In the genomic region with DNA sequence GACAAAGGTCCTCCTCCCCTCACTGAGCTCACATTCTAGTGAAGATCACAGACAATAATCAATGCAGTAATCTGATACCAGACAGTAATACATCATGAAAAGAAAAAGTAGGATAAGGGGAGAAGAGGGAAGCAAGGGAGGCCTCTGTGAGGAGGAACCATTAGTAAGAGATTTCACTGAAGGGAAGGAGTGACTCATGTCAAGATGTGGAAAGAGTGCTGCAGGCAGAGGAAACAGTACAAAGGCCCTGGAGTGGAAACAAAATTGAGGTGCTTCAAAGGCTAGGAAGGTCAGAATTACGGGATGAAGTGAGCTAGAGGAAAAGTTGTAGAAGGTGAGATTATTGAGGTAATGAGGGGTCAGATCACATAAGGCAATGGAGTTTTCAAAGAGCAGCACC, we compare ENCODE assay signal across 8 cellular contexts. TPM values are rescaled to one million over a fixed set of nuclear protein-coding genes. Genes with fewer than 3 reads are reported as not detected.
DNase-seq lines count a peak whose midpoint lies in the region; ATAC-seq and TF ChIP-seq lines count a peak whose summit lies in the region.

No MANE protein-coding gene starts in this region.

- peaks cover 79% of the 10 kb centered on the region for H3K36me3 Mint-ChIP-seq in activated B cell treated with CpG ODN at 0.5 μM for 24 hours (ENCODE audit: low read depth)

- peak overlapping the region; percentile 90 for H3K27ac Mint-ChIP-seq in activated B cell treated with CpG ODN at 0.5 μM for 24 hours

- H3K27ac ChIP-seq in right cardiac atrium (ENCODE audit: low read length) = no peak overlapping the region

- no peaks in the 10 kb centered on the region for H3K9me3 Mint-ChIP-seq in activated B cell treated with CpG ODN at 0.5 μM for 24 hours

- H3K27me3 Mint-ChIP-seq in activated B cell treated with CpG ODN at 0.5 μM for 24 hours = no peaks in the 10 kb centered on the region

- H3K27me3 ChIP-seq in right cardiac atrium (ENCODE audit: control insufficient read depth, insufficient read depth) = no peaks in the 10 kb centered on the region

- CTCF ChIA-PET in activated B cell treated with CpG ODN at 0.5 μM for 24 hours (lab: Charles Lee) = interaction anchor here (1.6 to 2.9 kb wide), 3 partner anchors 29 to 47 kb away, joined by 5 to 14 read pairs (median 8); no protein-coding TSS in a partner anchor
- CTCF ChIA-PET in GM10248 (lab: Yijun Ruan, JAX) = interaction anchor here (1.0 to 3.0 kb wide), 4 partner anchors 37 to 92 kb away, joined by 4 to 17 read pairs (median 6); no protein-coding TSS in a partner anchor

- in situ Hi-C loops in ACHN (cut with HindIII; ENCODE audit: low pct_ligation_motif_present, low pct_unique_long_range_greater_than_20kb, low sequenced_read_pairs) = no loop called here

- H3K4me1 ChIP-seq in right cardiac atrium (ENCODE audit: control insufficient read depth, insufficient read depth, low read length) = peaks cover 1% of the 10 kb centered on the region

- TF ChIP-seq CTCF in HFF-Myc (IDR thresholded peaks at IDR 0.05; ENCODE audit: low read depth, low read length, missing control alignments) (no peak), activated B cell treated with CpG ODN at 0.5 μM for 24 hours (IDR thresholded peaks at IDR 0.05) (no peak), GM10248 (IDR thresholded peaks at IDR 0.05; ENCODE audit: control extremely low read depth, extremely low read depth, low read depth, missing control alignments) (no peak)

- H3K4me3 ChIP-seq in HFF-Myc (replicated peaks; ENCODE audit: low read depth, low read length) = no peak overlapping the region
- H3K4me3 ChIP-seq in right cardiac atrium (ENCODE audit: low read length) = no peak overlapping the region

- peaks cover 80% of the 10 kb centered on the region for H3K4me1 Mint-ChIP-seq in activated B cell treated with CpG ODN at 0.5 μM for 24 hours

- 55% methylated on average over 1 of the region's 1 CpG for WGBS in right cardiac atrium

- intact Hi-C loops in activated B cell treated with CpG ODN at 0.5 μM for 24 hours (cut with micrococcal nuclease) (loop anchor here (1.0 to 5.0 kb wide), 2 partner anchors 9 to 36 kb away; partner anchors contain the start of gene LAMTOR3), right cardiac atrium (cut with DNase I) (no loop called here)

- DNase-seq in ACHN = peak; percentile 9
- peak; percentile 4 for DNase-seq in HFF-Myc (ENCODE audit: extremely low read depth, low read depth)
- DNase-seq in activated B cell treated with CpG ODN at 0.5 μM for 24 hours = no peak
- DNase-seq in right cardiac atrium = no peak
- no peak for DNase-seq in DMS153 (lab: John Stamatoyannopoulos, UW)
- no peak for DNase-seq in germinal center (ENCODE audit: low spot score)
- DNase-seq in GM10248 (ENCODE audit: extremely low spot score) = no peak
- DNase-seq in midbrain (lab: John Stamatoyannopoulos, UW) = no peak

- POLR2A ChIA-PET in activated B cell treated with CpG ODN at 0.5 μM for 24 hours (lab: Charles Lee) (interaction anchor here (0.8 to 9.0 kb wide), 4 partner anchors 9 to 48 kb away, joined by 3 to 73 read pairs (median 5); partner anchors contain the start of gene DAPP1), GM10248 (lab: Yijun Ruan, JAX) (no interaction called here)

- peak; percentile 38 for ATAC-seq in activated B cell treated with CpG ODN at 0.5 μM for 24 hours (ENCODE audit: low read depth)
- ATAC-seq in right cardiac atrium = peak; percentile 51 to 59

- peak overlapping the region; percentile 42 for H3K4me3 Mint-ChIP-seq in activated B cell treated with CpG ODN at 0.5 μM for 24 hours

- no peaks in the 10 kb centered on the region for H3K9me3 ChIP-seq in right cardiac atrium (ENCODE audit: control insufficient read depth, low read length)

RNA-seq across cellular contexts. Expression of gene LAMTOR3, which starts 38.1 kb away (rescaled TPM):
- total RNA-seq in activated B cell treated with CpG ODN at 0.5 μM for 24 hours = 21.9 and 23.8 TPM in 2 replicates
- 10 to 100 TPM; 24.9 to 38.3 (median 32.4) TPM for total RNA-seq in right cardiac atrium
- 46.7 TPM for polyA plus RNA-seq in right cardiac atrium

RNA-seq across cellular contexts. Expression of gene DAPP1, which starts 39.5 kb away (rescaled TPM):
- 137 and 144 TPM in 2 replicates for total RNA-seq in activated B cell treated with CpG ODN at 0.5 μM for 24 hours
- total RNA-seq in right cardiac atrium = 1 to 10 TPM in 1 of 4 donors, under 1 TPM in 3; 0.42 to 1.4 (median 0.71) TPM
- polyA plus RNA-seq in right cardiac atrium = 0.16 TPM

Comparison
In these comparisons a context has a peak if more than half of its experiments do, and no peak if none do; other contexts are left out.
1. DNase-seq: peak in ACHN (single experiment) and HFF-Myc (single experiment); none in activated B cell treated with CpG ODN at 0.5 μM for 24 hours (single experiment), right cardiac atrium (0 of 3), DMS153 (single experiment), germinal center (single experiment), GM10248 (single experiment) and midbrain (single experiment).
2. RNA of gene DAPP1, which starts 39.5 kb away (total RNA-seq): 137 to 144 TPM in activated B cell treated with CpG ODN at 0.5 μM for 24 hours; 0.42 to 1.4 TPM in right cardiac atrium; every median in the first group is over 10 times any median in the second.